1 cellular context compared by ENCODE assay signal in the genomic region with DNA sequence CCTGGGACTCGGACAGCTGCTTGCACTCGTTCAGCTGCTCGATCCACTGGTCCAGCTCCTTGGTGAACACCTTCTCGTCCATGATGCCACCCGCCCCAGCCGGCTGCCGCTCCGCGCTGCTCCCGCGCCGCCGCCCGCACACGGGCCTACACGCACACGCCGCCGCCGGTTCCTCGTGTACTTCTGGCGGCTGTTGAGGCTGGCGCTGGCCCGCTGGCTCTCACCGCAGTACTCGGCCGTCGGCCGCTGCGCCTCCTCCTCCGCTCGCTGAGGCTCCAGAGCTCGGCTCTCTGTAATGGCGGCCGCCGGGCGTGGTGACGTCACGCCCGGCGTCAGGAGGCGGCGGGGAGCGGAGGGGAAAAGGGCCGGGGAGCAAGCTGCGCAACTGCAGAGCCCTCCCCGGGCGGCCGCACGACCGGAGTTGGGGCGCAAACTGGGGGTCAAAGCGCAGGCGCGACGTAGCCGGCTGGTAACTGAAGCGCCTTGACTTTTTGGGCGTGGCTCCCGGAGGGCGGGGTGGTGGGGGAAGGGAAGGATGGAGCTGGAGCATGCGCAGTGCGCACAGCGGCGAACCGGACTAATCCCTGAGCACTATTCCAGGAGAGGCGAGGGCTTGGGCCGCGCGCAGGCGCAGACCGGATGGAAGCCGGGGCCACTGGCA.
TF ChIP-seq lines count a peak whose summit lies in the region.

TSS of gene PPP2CA (minus strand) at position 294 of the 661 bp plus-strand sequence. CDS start at position 82, 212 bp downstream.

TF ChIP-seq in HepG2, 621 proteins besides CTCF, POLR2A, EP300 and RAD21 (continued from another document and continues in another):
- no peak for TF ChIP-seq ZNF318 (CRISPR knock-in tag; IDR thresholded peaks at IDR 0.05)
- no peak for TF ChIP-seq MED1 (CRISPR knock-in tag; IDR thresholded peaks at IDR 0.05)
- TF ChIP-seq ZNF468 (CRISPR knock-in tag; IDR thresholded peaks at IDR 0.05): no peak
- no peak for TF ChIP-seq NFE2L2 (IDR thresholded peaks at IDR 0.05; ENCODE audit: low read length)
- 0 out of 2 replicates have a peak, but pooled peaks have one; percentile 5 for TF ChIP-seq CEBPG (CRISPR knock-in tag; IDR thresholded peaks at IDR 0.05)
- no peak for TF ChIP-seq ZKSCAN1 (IDR thresholded peaks at IDR 0.05; ENCODE audit: low read length)
- TF ChIP-seq ATF7 (IDR thresholded peaks at IDR 0.05): peak; percentile 90
- TF ChIP-seq ATF7 (CRISPR knock-in tag; IDR thresholded peaks at IDR 0.05): peak; percentile 77
- TF ChIP-seq TBX3 (IDR thresholded peaks at IDR 0.05; ENCODE audit: borderline replicate concordance): no peak
- no peak for TF ChIP-seq ZBTB20 (CRISPR knock-in tag; IDR thresholded peaks at IDR 0.05; ENCODE audit: borderline replicate concordance, low read depth)
- TF ChIP-seq ZNF225 (CRISPR knock-in tag; IDR thresholded peaks at IDR 0.05): no peak
- no peak for TF ChIP-seq PTBP1 (IDR thresholded peaks at IDR 0.05; ENCODE audit: low read depth, low read length, poor library complexity, severe bottlenecking)
- TF ChIP-seq ZSCAN21 (CRISPR knock-in tag; IDR thresholded peaks at IDR 0.05; ENCODE audit: borderline replicate concordance): no peak
- no peak for TF ChIP-seq ZSCAN22 (CRISPR knock-in tag; IDR thresholded peaks at IDR 0.05)
- no peak for TF ChIP-seq THRA (CRISPR knock-in tag; IDR thresholded peaks at IDR 0.05; ENCODE audit: borderline replicate concordance)
- TF ChIP-seq, protein P1, sequence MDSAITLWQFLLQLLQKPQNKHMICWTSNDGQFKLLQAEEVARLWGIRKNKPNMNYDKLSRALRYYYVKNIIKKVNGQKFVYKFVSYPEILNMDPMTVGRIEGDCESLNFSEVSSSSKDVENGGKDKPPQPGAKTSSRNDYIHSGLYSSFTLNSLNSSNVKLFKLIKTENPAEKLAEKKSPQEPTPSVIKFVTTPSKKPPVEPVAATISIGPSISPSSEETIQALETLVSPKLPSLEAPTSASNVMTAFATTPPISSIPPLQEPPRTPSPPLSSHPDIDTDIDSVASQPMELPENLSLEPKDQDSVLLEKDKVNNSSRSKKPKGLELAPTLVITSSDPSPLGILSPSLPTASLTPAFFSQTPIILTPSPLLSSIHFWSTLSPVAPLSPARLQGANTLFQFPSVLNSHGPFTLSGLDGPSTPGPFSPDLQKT (CRISPR knock-in tag; IDR thresholded peaks at IDR 0.05; ENCODE audit: borderline replicate concordance): no peak
- no peak for TF ChIP-seq TGIF2 (CRISPR knock-in tag; IDR thresholded peaks at IDR 0.05)
- TF ChIP-seq, protein P2, sequence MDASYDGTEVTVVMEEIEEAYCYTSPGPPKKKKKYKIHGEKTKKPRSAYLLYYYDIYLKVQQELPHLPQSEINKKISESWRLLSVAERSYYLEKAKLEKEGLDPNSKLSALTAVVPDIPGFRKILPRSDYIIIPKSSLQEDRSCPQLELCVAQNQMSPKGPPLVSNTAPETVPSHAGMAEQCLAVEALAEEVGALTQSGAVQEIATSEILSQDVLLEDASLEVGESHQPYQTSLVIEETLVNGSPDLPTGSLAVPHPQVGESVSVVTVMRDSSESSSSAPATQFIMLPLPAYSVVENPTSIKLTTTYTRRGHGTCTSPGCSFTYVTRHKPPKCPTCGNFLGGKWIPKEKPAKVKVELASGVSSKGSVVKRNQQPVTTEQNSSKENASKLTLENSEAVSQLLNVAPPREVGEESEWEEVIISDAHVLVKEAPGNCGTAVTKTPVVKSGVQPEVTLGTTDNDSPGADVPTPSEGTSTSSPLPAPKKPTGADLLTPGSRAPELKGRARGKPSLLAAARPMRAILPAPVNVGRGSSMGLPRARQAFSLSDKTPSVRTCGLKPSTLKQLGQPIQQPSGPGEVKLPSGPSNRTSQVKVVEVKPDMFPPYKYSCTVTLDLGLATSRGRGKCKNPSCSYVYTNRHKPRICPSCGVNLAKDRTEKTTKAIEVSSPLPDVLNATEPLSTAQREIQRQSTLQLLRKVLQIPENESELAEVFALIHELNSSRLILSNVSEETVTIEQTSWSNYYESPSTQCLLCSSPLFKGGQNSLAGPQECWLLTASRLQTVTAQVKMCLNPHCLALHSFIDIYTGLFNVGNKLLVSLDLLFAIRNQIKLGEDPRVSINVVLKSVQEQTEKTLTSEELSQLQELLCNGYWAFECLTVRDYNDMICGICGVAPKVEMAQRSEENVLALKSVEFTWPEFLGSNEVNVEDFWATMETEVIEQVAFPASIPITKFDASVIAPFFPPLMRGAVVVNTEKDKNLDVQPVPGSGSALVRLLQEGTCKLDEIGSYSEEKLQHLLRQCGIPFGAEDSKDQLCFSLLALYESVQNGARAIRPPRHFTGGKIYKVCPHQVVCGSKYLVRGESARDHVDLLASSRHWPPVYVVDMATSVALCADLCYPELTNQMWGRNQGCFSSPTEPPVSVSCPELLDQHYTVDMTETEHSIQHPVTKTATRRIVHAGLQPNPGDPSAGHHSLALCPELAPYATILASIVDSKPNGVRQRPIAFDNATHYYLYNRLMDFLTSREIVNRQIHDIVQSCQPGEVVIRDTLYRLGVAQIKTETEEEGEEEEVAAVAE (CRISPR knock-in tag; IDR thresholded peaks at IDR 0.05; ENCODE audit: borderline replicate concordance): no peak
- no peak; the same call in 1 of the 2 replicates for TF ChIP-seq AKAP8 (CRISPR knock-in tag; IDR thresholded peaks at IDR 0.05)
- TF ChIP-seq, protein P3, sequence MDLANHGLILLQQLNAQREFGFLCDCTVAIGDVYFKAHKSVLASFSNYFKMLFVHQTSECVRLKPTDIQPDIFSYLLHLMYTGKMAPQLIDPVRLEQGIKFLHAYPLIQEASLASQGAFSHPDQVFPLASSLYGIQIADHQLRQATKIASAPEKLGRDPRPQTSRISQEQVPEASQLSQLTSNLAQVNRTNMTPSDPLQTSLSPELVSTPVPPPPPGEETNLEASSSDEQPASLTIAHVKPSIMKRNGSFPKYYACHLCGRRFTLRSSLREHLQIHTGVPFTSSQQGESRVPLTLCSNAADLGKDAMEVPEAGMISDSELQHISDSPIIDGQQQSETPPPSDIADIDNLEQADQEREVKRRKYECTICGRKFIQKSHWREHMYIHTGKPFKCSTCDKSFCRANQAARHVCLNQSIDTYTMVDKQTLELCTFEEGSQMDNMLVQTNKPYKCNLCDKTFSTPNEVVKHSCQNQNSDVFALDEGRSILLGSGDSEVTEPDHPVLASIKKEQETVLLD (CRISPR knock-in tag; IDR thresholded peaks at IDR 0.05; ENCODE audit: low read depth): peak; percentile 73
- no peak; the same call in none of the 2 replicates for TF ChIP-seq ZMYM3 (CRISPR knock-in tag; IDR thresholded peaks at IDR 0.05)
- no peak for TF ChIP-seq ZNF34 (CRISPR knock-in tag; IDR thresholded peaks at IDR 0.05; ENCODE audit: borderline replicate concordance)
- TF ChIP-seq HNRNPL (IDR thresholded peaks at IDR 0.05; ENCODE audit: low read depth, low read length): no peak; the same call in 1 of the 2 replicates
- TF ChIP-seq, protein P4, sequence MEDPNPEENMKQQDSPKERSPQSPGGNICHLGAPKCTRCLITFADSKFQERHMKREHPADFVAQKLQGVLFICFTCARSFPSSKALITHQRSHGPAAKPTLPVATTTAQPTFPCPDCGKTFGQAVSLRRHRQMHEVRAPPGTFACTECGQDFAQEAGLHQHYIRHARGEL (CRISPR knock-in tag; IDR thresholded peaks at IDR 0.05): no peak
- no peak for TF ChIP-seq ELF1 (CRISPR knock-in tag; IDR thresholded peaks at IDR 0.05)
- peak; percentile 19; the same call in 1 of the 2 replicates for TF ChIP-seq ZNF441 (CRISPR knock-in tag; IDR thresholded peaks at IDR 0.05; ENCODE audit: borderline replicate concordance)
- 0 out of 2 replicates have a peak, but pooled peaks have one; percentile 60 for TF ChIP-seq HNF1B (CRISPR knock-in tag; IDR thresholded peaks at IDR 0.05)
- TF ChIP-seq ZSCAN31 (CRISPR knock-in tag; IDR thresholded peaks at IDR 0.05; ENCODE audit: low read depth): peak; percentile 72; the same call in 1 of the 2 replicates
- TF ChIP-seq, protein P5, sequence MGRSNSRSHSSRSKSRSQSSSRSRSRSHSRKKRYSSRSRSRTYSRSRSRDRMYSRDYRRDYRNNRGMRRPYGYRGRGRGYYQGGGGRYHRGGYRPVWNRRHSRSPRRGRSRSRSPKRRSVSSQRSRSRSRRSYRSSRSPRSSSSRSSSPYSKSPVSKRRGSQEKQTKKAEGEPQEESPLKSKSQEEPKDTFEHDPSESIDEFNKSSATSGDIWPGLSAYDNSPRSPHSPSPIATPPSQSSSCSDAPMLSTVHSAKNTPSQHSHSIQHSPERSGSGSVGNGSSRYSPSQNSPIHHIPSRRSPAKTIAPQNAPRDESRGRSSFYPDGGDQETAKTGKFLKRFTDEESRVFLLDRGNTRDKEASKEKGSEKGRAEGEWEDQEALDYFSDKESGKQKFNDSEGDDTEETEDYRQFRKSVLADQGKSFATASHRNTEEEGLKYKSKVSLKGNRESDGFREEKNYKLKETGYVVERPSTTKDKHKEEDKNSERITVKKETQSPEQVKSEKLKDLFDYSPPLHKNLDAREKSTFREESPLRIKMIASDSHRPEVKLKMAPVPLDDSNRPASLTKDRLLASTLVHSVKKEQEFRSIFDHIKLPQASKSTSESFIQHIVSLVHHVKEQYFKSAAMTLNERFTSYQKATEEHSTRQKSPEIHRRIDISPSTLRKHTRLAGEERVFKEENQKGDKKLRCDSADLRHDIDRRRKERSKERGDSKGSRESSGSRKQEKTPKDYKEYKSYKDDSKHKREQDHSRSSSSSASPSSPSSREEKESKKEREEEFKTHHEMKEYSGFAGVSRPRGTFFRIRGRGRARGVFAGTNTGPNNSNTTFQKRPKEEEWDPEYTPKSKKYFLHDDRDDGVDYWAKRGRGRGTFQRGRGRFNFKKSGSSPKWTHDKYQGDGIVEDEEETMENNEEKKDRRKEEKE (IDR thresholded peaks at IDR 0.05): no peak
